Comparison of ENCODE assay signal across 9 cellular contexts in the genomic region with DNA sequence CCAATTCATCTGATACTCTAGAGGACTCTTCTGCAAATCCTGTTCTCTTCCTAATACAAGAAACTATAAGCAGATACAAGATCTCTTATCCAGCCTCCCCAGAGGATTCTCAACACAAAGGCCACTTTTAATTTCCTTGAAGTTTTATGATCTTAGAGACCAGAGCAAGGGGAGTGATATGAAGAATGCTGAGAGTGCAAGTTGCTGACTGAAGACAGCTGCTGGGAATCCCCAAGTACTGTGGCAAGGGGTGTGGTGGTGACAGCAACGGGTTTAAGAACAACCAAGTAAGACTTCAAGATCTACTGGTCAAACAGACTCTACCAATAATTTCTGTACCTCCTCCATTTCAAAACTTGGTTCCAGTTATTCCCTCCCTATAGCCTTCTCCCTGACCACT. TPM values are rescaled to one million over a fixed set of nuclear protein-coding genes. Genes with fewer than 3 reads are reported as not detected.
A peak's percentile ranks its signal among the peaks of the same experiment; 100 is the strongest.
DNase-seq lines count a peak whose midpoint lies in the region; ATAC-seq, FAIRE-seq and TF ChIP-seq lines count a peak whose summit lies in the region.
"Had no signal": no experiment of that assay in that cellular context is flagged by ENCODE, and none has a peak within 500 bp of the region (broad histone marks: within the 10 kb centered on the region; RNA-seq: fewer than 3 reads in every experiment).

No MANE protein-coding gene starts in this region.

- TF ChIP-seq CTCF in fibroblast of villous mesenchyme (IDR thresholded peaks at IDR 0.05; ENCODE audit: insufficient read depth, low read depth, low read length): no peak
- TF ChIP-seq CTCF in nephron progenitor cell (IDR thresholded peaks at IDR 0.05): no peak

- in situ Hi-C loops in SK-MEL-5 (cut with HindIII; ENCODE audit: low pct_unique_long_range_greater_than_20kb, low sequenced_read_pairs): no loop called here

- no peak overlapping the region for H3K27ac Mint-ChIP-seq in nephron progenitor cell

- peak; percentile 81 for FAIRE-seq in GM12892 (lab: Jason Lieb, UNC)

- no peaks in the 10 kb centered on the region for H3K9me3 Mint-ChIP-seq in nephron progenitor cell

- H3K4me3 ChIP-seq in fibroblast of villous mesenchyme (ENCODE audit: low read depth, low read length): no peak overlapping the region
- H3K4me3 ChIP-seq: Peyer's patch had no signal

- H3K4me3 Mint-ChIP-seq in nephron progenitor cell: no peak overlapping the region

- intact Hi-C loops in sciatic nerve (cut with DNase I): no loop called here

- no peaks in the 10 kb centered on the region for H3K27me3 Mint-ChIP-seq in nephron progenitor cell (ENCODE audit: low read depth, poor library complexity)

- no peaks in the 10 kb centered on the region for H3K36me3 Mint-ChIP-seq in nephron progenitor cell (ENCODE audit: low read depth)

- peaks cover 28% of the 10 kb centered on the region for H3K4me1 Mint-ChIP-seq in nephron progenitor cell

- ATAC-seq in GM21786 (IDR thresholded peaks at IDR 0.05; ENCODE audit: unreplicated experiment) (peak; percentile 75), sciatic nerve (no peak)

- DNase-seq in GM12892 (ENCODE audit: insufficient read length): peak; percentile 3
- DNase-seq in SK-MEL-5 (ENCODE audit: low read depth, low spot score): peak; percentile 26
- peak; percentile 53 for DNase-seq in fibroblast of villous mesenchyme (ENCODE audit: low read depth)
- DNase-seq in dermis blood vessel endothelial cell: no peak
- DNase-seq in nephron progenitor cell: no peak
- DNase-seq in sciatic nerve (ENCODE audit: low spot score): no peak
- no peak for DNase-seq in ureter (ENCODE audit: low spot score)

- TF ChIP-seq POLR2A in GM12892 (IDR thresholded peaks at IDR 0.05; ENCODE audit: low read depth, low read length): no peak

RNA-seq across cellular contexts. Expression of gene AMMECR1, which starts 7.0 kb away (rescaled TPM):
- polyA plus RNA-seq in GM12892 (2012; ENCODE audit: missing spikeins): 5.6 TPM
- 10.3 and 12.5 TPM in 2 replicates for total RNA-seq in SK-MEL-5 (2014; rRNA removed; shearing (Covaris generic))
- 9.4 and 10.6 TPM in 2 replicates for polyA plus RNA-seq in SK-MEL-5 (2015; cell fraction: cytosol; rRNA removed)
- polyA plus RNA-seq in SK-MEL-5 (2015; cell fraction: nucleus; rRNA removed): 5.0 and 7.5 TPM in 2 replicates
- total RNA-seq in fibroblast of villous mesenchyme (21.6 and 24.8 TPM in 2 replicates), dermis blood vessel endothelial cell (6.0 and 9.1 TPM in 2 replicates), sciatic nerve (2.9 TPM), ureter (12.2 TPM)

RNA-seq across cellular contexts. Expression of gene RTL9, which starts 47.8 kb away (rescaled TPM):
- polyA plus RNA-seq in GM12892 (2012; ENCODE audit: missing spikeins): 0.74 TPM
- 0.13 and 0.35 TPM in 2 replicates for total RNA-seq in SK-MEL-5 (2014; rRNA removed; shearing (Covaris generic))
- 0.38 and 0.45 TPM in 2 replicates for polyA plus RNA-seq in SK-MEL-5 (2015; cell fraction: cytosol; rRNA removed)
- 1.4 and 3.3 TPM in 2 replicates for polyA plus RNA-seq in SK-MEL-5 (2015; cell fraction: nucleus; rRNA removed)
- under 0.01 TPM in 2 replicates for total RNA-seq in fibroblast of villous mesenchyme
- not detected in 2 replicates for total RNA-seq in dermis blood vessel endothelial cell
- total RNA-seq in sciatic nerve: 0.09 TPM
- total RNA-seq in ureter: not detected
- total RNA-seq: Peyer's patch had no signal

Comparison
In these comparisons a context has a peak if more than half of its experiments do, and no peak if none do; other contexts are left out.
1. DNase-seq: peak in GM12892 (single experiment), SK-MEL-5 (single experiment) and fibroblast of villous mesenchyme (single experiment); none in dermis blood vessel endothelial cell (single experiment), nephron progenitor cell (single experiment), sciatic nerve (single experiment) and ureter (single experiment).